Comparison of ENCODE assay signal across 24 cellular contexts in the genomic region with DNA sequence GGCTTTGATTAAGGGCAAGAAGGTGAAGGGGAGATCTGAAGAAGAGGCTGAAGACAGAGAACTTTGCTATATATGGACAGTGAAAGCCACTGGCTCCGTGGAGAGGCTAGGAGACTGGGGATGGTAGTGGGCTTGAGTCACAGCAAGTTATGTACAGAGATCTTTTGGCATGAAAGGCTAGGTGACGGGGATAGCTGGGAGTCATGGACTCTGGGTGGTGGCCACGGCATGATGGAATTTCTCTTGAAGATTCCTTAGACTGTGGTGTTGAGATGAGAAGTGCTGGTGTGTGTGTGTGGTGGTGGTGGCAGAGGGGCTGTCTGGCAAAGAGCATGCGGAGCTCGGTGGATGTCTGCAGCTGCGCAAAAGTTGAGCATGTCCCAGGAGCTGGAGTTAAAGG.
"Had no signal": no experiment of that assay in that cellular context is flagged by ENCODE, and none has a peak within 500 bp of the region (broad histone marks: within the 10 kb centered on the region; RNA-seq: fewer than 3 reads in every experiment).

No MANE protein-coding gene starts in this region.

- H3K27me3 ChIP-seq: colonic mucosa, dorsolateral prefrontal cortex, esophagus muscularis mucosa, esophagus squamous epithelium, gastrocnemius medialis, gastroesophageal sphincter, heart left ventricle, heart right ventricle had no signal

- H3K4me1 ChIP-seq: colonic mucosa, esophagus squamous epithelium, foreskin keratinocyte, gastroesophageal sphincter had no signal

- H3K9me3 ChIP-seq: colonic mucosa, esophagus muscularis mucosa, esophagus squamous epithelium, gastrocnemius medialis, gastroesophageal sphincter, heart left ventricle, heart right ventricle had no signal

- DNase-seq: colonic mucosa; cortex of kidney; dermis blood vessel endothelial cell; dorsolateral prefrontal cortex; effector CD4-positive, alpha-beta T cell; effector CD8-positive, alpha-beta T cell; effector memory CD4-positive, alpha-beta T cell; effector memory CD8-positive, alpha-beta T cell; endodermal cell; erythroblast; esophagus squamous epithelium; foreskin fibroblast; foreskin keratinocyte; foreskin melanocyte; gastrocnemius medialis; glutamatergic neuron; head of caudate nucleus; heart left ventricle; heart right ventricle had no signal

- H3K36me3 ChIP-seq: colonic mucosa, esophagus muscularis mucosa, esophagus squamous epithelium, gastrocnemius medialis, gastroesophageal sphincter, heart left ventricle, heart right ventricle had no signal

- H3K27ac ChIP-seq: colonic mucosa, coronary artery, dorsolateral prefrontal cortex, epithelial cell of prostate, esophagus muscularis mucosa, esophagus squamous epithelium, foreskin keratinocyte, gastrocnemius medialis, gastroesophageal sphincter, heart left ventricle, heart right ventricle had no signal

- ATAC-seq: effector memory CD8-positive, alpha-beta T cell; esophagus mucosa; foreskin keratinocyte; gastrocnemius medialis; gastroesophageal sphincter; heart left ventricle; heart right ventricle had no signal

- H3K4me3 ChIP-seq: colonic mucosa, coronary artery, dorsolateral prefrontal cortex, esophagus muscularis mucosa, esophagus squamous epithelium, gastrocnemius medialis, gastroesophageal sphincter, heart left ventricle, heart right ventricle had no signal
